In the genomic region with DNA sequence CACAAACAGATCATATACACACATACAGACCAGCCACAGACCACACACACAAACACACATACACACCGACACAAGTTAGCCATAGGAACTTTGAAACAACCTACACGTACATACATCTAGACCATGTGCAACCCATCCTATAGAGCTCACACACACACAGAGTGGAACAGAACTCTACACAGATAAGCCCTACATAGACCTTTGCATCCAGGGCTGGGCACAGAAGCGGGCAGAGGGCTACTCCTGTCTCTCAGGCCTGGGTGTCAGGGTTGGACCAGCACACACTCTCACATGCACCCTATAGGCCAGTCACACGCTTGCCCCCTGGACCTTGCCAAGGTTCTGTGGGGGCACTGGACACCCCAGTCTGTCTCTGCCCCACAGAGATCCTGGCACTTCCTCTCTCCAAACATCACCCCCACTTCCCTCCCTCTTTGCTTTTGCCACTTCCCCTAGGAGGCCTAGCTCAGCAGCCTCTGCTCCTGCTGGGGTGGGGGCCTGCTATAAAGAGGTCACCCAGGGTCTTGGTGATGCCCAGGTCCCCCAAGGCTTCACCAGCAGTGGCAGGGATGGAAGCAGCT, we compare ENCODE assay signal across 1 cellular context.
TF ChIP-seq lines count a peak whose summit lies in the region.

No MANE protein-coding gene starts in this region.

TF ChIP-seq in K562, 482 proteins besides CTCF, POLR2A, EP300 and RAD21 (continued from another document and continues in another):
- TF ChIP-seq, protein P1, sequence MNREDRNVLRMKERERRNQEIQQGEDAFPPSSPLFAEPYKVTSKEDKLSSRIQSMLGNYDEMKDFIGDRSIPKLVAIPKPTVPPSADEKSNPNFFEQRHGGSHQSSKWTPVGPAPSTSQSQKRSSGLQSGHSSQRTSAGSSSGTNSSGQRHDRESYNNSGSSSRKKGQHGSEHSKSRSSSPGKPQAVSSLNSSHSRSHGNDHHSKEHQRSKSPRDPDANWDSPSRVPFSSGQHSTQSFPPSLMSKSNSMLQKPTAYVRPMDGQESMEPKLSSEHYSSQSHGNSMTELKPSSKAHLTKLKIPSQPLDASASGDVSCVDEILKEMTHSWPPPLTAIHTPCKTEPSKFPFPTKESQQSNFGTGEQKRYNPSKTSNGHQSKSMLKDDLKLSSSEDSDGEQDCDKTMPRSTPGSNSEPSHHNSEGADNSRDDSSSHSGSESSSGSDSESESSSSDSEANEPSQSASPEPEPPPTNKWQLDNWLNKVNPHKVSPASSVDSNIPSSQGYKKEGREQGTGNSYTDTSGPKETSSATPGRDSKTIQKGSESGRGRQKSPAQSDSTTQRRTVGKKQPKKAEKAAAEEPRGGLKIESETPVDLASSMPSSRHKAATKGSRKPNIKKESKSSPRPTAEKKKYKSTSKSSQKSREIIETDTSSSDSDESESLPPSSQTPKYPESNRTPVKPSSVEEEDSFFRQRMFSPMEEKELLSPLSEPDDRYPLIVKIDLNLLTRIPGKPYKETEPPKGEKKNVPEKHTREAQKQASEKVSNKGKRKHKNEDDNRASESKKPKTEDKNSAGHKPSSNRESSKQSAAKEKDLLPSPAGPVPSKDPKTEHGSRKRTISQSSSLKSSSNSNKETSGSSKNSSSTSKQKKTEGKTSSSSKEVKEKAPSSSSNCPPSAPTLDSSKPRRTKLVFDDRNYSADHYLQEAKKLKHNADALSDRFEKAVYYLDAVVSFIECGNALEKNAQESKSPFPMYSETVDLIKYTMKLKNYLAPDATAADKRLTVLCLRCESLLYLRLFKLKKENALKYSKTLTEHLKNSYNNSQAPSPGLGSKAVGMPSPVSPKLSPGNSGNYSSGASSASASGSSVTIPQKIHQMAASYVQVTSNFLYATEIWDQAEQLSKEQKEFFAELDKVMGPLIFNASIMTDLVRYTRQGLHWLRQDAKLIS (CRISPR knock-in tag; IDR thresholded peaks at IDR 0.05): no peak
- TF ChIP-seq SIX5 (IDR thresholded peaks at IDR 0.05; ENCODE audit: borderline replicate concordance in 1 of 2, insufficient read depth in 1 of 2, low read depth in 1 of 2, low read length in 2 of 2) (no peak), ZNF143 (CRISPR knock-in tag; IDR thresholded peaks at IDR 0.05) (no peak), ELF1 (tag; IDR thresholded peaks at IDR 0.05) (no peak), ZNF75A (CRISPR knock-in tag; IDR thresholded peaks at IDR 0.05) (no peak), MAZ (CRISPR knock-in tag; conservative IDR thresholded peaks at IDR 0.05 in 1 of 2, IDR thresholded peaks at IDR 0.05 in 1 of 2) (peak in 1 of 2 experiments; percentile 45; a peak in 1 of 4 replicates), GABPB2 (CRISPR knock-in tag; conservative IDR thresholded peaks at IDR 0.05) (no peak), NONO (IDR thresholded peaks at IDR 0.05; ENCODE audit: low read depth in 2 of 2, low read length in 1 of 2) (no peak), PHB2 (IDR thresholded peaks at IDR 0.05; ENCODE audit: low read depth) (no peak), SNRNP70 (optimal IDR thresholded peaks at IDR 0.05; ENCODE audit: low read depth, low read length) (no peak), ZNF184 (CRISPR knock-in tag; IDR thresholded peaks at IDR 0.05) (no peak), ZNF77 (CRISPR knock-in tag; IDR thresholded peaks at IDR 0.05) (no peak), NFRKB (IDR thresholded peaks at IDR 0.05; ENCODE audit: low read depth) (no peak), ZNF57 (CRISPR knock-in tag; IDR thresholded peaks at IDR 0.05) (no peak), RBM34 (IDR thresholded peaks at IDR 0.05; ENCODE audit: borderline replicate concordance, insufficient read depth, low read length) (no peak), RBM39 (optimal IDR thresholded peaks at IDR 0.05; ENCODE audit: low read depth, low read length) (no peak), SP1 (CRISPR knock-in tag; IDR thresholded peaks at IDR 0.05) (no peak), BRF1 (IDR thresholded peaks at IDR 0.05; ENCODE audit: borderline replicate concordance, extremely low read depth, insufficient read length) (no peak), ZNF212 (CRISPR knock-in tag; IDR thresholded peaks at IDR 0.05) (no peak), ZNF764 (CRISPR knock-in tag; IDR thresholded peaks at IDR 0.05; ENCODE audit: low read depth) (no peak), ZNF551 (CRISPR knock-in tag; IDR thresholded peaks at IDR 0.05) (no peak), ESRRB (CRISPR knock-in tag; IDR thresholded peaks at IDR 0.05; ENCODE audit: borderline replicate concordance) (no peak), ZFX (CRISPR knock-in tag; IDR thresholded peaks at IDR 0.05) (no peak), ZNF263 (CRISPR knock-in tag; IDR thresholded peaks at IDR 0.05; ENCODE audit: borderline replicate concordance) (no peak), ELF4 (CRISPR knock-in tag; IDR thresholded peaks at IDR 0.05) (no peak)
- TF ChIP-seq, protein P2, sequence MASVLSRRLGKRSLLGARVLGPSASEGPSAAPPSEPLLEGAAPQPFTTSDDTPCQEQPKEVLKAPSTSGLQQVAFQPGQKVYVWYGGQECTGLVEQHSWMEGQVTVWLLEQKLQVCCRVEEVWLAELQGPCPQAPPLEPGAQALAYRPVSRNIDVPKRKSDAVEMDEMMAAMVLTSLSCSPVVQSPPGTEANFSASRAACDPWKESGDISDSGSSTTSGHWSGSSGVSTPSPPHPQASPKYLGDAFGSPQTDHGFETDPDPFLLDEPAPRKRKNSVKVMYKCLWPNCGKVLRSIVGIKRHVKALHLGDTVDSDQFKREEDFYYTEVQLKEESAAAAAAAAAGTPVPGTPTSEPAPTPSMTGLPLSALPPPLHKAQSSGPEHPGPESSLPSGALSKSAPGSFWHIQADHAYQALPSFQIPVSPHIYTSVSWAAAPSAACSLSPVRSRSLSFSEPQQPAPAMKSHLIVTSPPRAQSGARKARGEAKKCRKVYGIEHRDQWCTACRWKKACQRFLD (CRISPR knock-in tag; IDR thresholded peaks at IDR 0.05): 0 out of 2 replicates have a peak, but pooled peaks have one; percentile 19
- TF ChIP-seq, protein P3, sequence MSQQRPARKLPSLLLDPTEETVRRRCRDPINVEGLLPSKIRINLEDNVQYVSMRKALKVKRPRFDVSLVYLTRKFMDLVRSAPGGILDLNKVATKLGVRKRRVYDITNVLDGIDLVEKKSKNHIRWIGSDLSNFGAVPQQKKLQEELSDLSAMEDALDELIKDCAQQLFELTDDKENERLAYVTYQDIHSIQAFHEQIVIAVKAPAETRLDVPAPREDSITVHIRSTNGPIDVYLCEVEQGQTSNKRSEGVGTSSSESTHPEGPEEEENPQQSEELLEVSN (IDR thresholded peaks at IDR 0.05; ENCODE audit: borderline replicate concordance in 1 of 2, extremely low read depth in 1 of 2, insufficient read depth in 1 of 2, insufficient read length in 1 of 2, low read depth in 1 of 2, low read length in 1 of 2, poor library complexity in 1 of 2, severe bottlenecking in 1 of 2): no peak
- TF ChIP-seq, protein P4, sequence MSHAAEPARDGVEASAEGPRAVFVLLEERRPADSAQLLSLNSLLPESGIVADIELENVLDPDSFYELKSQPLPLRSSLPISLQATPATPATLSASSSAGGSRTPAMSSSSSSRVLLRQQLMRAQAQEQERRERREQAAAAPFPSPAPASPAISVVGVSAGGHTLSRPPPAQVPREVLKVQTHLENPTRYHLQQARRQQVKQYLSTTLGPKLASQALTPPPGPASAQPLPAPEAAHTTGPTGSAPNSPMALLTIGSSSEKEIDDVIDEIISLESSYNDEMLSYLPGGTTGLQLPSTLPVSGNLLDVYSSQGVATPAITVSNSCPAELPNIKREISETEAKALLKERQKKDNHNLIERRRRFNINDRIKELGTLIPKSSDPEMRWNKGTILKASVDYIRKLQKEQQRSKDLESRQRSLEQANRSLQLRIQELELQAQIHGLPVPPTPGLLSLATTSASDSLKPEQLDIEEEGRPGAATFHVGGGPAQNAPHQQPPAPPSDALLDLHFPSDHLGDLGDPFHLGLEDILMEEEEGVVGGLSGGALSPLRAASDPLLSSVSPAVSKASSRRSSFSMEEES (CRISPR knock-in tag; IDR thresholded peaks at IDR 0.05): no peak
- TF ChIP-seq, protein P5, sequence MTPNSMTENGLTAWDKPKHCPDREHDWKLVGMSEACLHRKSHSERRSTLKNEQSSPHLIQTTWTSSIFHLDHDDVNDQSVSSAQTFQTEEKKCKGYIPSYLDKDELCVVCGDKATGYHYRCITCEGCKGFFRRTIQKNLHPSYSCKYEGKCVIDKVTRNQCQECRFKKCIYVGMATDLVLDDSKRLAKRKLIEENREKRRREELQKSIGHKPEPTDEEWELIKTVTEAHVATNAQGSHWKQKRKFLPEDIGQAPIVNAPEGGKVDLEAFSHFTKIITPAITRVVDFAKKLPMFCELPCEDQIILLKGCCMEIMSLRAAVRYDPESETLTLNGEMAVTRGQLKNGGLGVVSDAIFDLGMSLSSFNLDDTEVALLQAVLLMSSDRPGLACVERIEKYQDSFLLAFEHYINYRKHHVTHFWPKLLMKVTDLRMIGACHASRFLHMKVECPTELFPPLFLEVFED (CRISPR knock-in tag; conservative IDR thresholded peaks at IDR 0.05): 0 out of 2 replicates have a peak, but pooled peaks have one; percentile 1
- TF ChIP-seq, protein P6, sequence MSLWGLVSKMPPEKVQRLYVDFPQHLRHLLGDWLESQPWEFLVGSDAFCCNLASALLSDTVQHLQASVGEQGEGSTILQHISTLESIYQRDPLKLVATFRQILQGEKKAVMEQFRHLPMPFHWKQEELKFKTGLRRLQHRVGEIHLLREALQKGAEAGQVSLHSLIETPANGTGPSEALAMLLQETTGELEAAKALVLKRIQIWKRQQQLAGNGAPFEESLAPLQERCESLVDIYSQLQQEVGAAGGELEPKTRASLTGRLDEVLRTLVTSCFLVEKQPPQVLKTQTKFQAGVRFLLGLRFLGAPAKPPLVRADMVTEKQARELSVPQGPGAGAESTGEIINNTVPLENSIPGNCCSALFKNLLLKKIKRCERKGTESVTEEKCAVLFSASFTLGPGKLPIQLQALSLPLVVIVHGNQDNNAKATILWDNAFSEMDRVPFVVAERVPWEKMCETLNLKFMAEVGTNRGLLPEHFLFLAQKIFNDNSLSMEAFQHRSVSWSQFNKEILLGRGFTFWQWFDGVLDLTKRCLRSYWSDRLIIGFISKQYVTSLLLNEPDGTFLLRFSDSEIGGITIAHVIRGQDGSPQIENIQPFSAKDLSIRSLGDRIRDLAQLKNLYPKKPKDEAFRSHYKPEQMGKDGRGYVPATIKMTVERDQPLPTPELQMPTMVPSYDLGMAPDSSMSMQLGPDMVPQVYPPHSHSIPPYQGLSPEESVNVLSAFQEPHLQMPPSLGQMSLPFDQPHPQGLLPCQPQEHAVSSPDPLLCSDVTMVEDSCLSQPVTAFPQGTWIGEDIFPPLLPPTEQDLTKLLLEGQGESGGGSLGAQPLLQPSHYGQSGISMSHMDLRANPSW (CRISPR knock-in tag; IDR thresholded peaks at IDR 0.05): no peak
- TF ChIP-seq, protein P7, sequence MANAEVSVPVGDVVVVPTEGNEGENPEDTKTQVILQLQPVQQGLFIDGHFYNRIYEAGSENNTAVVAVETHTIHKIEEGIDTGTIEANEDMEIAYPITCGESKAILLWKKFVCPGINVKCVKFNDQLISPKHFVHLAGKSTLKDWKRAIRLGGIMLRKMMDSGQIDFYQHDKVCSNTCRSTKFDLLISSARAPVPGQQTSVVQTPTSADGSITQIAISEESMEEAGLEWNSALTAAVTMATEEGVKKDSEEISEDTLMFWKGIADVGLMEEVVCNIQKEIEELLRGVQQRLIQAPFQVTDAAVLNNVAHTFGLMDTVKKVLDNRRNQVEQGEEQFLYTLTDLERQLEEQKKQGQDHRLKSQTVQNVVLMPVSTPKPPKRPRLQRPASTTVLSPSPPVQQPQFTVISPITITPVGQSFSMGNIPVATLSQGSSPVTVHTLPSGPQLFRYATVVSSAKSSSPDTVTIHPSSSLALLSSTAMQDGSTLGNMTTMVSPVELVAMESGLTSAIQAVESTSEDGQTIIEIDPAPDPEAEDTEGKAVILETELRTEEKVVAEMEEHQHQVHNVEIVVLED (CRISPR knock-in tag; IDR thresholded peaks at IDR 0.05): no peak
- TF ChIP-seq, protein P8, sequence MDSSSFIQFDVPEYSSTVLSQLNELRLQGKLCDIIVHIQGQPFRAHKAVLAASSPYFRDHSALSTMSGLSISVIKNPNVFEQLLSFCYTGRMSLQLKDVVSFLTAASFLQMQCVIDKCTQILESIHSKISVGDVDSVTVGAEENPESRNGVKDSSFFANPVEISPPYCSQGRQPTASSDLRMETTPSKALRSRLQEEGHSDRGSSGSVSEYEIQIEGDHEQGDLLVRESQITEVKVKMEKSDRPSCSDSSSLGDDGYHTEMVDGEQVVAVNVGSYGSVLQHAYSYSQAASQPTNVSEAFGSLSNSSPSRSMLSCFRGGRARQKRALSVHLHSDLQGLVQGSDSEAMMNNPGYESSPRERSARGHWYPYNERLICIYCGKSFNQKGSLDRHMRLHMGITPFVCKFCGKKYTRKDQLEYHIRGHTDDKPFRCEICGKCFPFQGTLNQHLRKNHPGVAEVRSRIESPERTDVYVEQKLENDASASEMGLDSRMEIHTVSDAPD (CRISPR knock-in tag; IDR thresholded peaks at IDR 0.05): no peak
- TF ChIP-seq, protein P9, sequence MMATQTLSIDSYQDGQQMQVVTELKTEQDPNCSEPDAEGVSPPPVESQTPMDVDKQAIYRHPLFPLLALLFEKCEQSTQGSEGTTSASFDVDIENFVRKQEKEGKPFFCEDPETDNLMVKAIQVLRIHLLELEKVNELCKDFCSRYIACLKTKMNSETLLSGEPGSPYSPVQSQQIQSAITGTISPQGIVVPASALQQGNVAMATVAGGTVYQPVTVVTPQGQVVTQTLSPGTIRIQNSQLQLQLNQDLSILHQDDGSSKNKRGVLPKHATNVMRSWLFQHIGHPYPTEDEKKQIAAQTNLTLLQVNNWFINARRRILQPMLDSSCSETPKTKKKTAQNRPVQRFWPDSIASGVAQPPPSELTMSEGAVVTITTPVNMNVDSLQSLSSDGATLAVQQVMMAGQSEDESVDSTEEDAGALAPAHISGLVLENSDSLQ (IDR thresholded peaks at IDR 0.05): no peak
- TF ChIP-seq, protein P10, sequence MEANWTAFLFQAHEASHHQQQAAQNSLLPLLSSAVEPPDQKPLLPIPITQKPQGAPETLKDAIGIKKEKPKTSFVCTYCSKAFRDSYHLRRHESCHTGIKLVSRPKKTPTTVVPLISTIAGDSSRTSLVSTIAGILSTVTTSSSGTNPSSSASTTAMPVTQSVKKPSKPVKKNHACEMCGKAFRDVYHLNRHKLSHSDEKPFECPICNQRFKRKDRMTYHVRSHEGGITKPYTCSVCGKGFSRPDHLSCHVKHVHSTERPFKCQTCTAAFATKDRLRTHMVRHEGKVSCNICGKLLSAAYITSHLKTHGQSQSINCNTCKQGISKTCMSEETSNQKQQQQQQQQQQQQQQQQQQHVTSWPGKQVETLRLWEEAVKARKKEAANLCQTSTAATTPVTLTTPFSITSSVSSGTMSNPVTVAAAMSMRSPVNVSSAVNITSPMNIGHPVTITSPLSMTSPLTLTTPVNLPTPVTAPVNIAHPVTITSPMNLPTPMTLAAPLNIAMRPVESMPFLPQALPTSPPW (CRISPR knock-in tag; IDR thresholded peaks at IDR 0.05): no peak
- TF ChIP-seq, protein P11, sequence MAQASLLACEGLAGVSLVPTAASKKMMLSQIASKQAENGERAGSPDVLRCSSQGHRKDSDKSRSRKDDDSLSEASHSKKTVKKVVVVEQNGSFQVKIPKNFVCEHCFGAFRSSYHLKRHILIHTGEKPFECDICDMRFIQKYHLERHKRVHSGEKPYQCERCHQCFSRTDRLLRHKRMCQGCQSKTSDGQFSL (CRISPR knock-in tag; IDR thresholded peaks at IDR 0.05): peak; percentile 72; the same call in 1 of the 2 replicates
- TF ChIP-seq, protein P11 (tag; IDR thresholded peaks at IDR 0.05): no peak
